1 cellular context compared by ENCODE assay signal in the genomic region with DNA sequence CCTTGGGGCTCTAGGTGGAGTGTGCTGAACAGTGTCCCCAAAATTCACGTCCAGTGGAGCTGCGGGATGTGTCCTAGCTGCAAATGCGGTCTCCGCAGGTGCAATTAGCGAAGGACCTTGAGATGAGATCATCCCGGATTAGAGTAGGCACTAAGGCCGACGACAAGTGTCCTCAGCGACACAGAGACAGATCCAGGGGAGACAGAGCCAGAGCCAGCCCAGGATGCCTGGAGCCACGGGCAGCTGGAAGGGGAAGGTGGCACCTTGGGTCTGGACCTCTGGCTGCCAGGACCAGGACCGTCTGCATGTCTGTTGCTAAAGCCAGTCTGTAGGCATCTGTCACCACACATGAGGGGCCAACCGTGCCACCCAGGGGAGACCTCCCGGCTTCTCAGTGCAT.
TF ChIP-seq lines count a peak whose summit lies in the region.

No MANE protein-coding gene starts in this region.

TF ChIP-seq in GM12878, 131 proteins besides CTCF, POLR2A, EP300 and RAD21:
- TF ChIP-seq FOS (IDR thresholded peaks at IDR 0.05; ENCODE audit: borderline replicate concordance, extremely low read depth, insufficient read length) (no peak), ZNF24 (IDR thresholded peaks at IDR 0.05) (no peak), RFX5 (IDR thresholded peaks at IDR 0.05; ENCODE audit: low read depth, low read length) (no peak), HDGF (IDR thresholded peaks at IDR 0.05) (no peak), ZZZ3 (IDR thresholded peaks at IDR 0.05; ENCODE audit: control insufficient read depth, insufficient read length, low read depth) (no peak), MXI1 (IDR thresholded peaks at IDR 0.05; ENCODE audit: low read depth, low read length) (no peak), TBL1XR1 (IDR thresholded peaks at IDR 0.05; ENCODE audit: low read depth, low read length) (no peak), KDM1A (IDR thresholded peaks at IDR 0.05; ENCODE audit: borderline replicate concordance) (no peak), TARDBP (IDR thresholded peaks at IDR 0.05; ENCODE audit: borderline replicate concordance) (no peak), ASH2L (IDR thresholded peaks at IDR 0.05; ENCODE audit: borderline replicate concordance, low read depth) (no peak), POLR2AphosphoS5 (IDR thresholded peaks at IDR 0.05; ENCODE audit: low read length) (no peak), STAT3 (IDR thresholded peaks at IDR 0.05; ENCODE audit: low read depth, low read length) (no peak), GATAD2B (conservative IDR thresholded peaks at IDR 0.05; ENCODE audit: low read depth) (no peak)
- TF ChIP-seq, protein P1, sequence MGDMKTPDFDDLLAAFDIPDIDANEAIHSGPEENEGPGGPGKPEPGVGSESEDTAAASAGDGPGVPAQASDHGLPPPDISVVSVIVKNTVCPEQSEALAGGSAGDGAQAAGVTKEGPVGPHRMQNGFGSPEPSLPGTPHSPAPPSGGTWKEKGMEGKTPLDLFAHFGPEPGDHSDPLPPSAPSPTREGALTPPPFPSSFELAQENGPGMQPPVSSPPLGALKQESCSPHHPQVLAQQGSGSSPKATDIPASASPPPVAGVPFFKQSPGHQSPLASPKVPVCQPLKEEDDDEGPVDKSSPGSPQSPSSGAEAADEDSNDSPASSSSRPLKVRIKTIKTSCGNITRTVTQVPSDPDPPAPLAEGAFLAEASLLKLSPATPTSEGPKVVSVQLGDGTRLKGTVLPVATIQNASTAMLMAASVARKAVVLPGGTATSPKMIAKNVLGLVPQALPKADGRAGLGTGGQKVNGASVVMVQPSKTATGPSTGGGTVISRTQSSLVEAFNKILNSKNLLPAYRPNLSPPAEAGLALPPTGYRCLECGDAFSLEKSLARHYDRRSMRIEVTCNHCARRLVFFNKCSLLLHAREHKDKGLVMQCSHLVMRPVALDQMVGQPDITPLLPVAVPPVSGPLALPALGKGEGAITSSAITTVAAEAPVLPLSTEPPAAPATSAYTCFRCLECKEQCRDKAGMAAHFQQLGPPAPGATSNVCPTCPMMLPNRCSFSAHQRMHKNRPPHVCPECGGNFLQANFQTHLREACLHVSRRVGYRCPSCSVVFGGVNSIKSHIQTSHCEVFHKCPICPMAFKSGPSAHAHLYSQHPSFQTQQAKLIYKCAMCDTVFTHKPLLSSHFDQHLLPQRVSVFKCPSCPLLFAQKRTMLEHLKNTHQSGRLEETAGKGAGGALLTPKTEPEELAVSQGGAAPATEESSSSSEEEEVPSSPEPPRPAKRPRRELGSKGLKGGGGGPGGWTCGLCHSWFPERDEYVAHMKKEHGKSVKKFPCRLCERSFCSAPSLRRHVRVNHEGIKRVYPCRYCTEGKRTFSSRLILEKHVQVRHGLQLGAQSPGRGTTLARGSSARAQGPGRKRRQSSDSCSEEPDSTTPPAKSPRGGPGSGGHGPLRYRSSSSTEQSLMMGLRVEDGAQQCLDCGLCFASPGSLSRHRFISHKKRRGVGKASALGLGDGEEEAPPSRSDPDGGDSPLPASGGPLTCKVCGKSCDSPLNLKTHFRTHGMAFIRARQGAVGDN (IDR thresholded peaks at IDR 0.05) = no peak
- TF ChIP-seq, protein P2, sequence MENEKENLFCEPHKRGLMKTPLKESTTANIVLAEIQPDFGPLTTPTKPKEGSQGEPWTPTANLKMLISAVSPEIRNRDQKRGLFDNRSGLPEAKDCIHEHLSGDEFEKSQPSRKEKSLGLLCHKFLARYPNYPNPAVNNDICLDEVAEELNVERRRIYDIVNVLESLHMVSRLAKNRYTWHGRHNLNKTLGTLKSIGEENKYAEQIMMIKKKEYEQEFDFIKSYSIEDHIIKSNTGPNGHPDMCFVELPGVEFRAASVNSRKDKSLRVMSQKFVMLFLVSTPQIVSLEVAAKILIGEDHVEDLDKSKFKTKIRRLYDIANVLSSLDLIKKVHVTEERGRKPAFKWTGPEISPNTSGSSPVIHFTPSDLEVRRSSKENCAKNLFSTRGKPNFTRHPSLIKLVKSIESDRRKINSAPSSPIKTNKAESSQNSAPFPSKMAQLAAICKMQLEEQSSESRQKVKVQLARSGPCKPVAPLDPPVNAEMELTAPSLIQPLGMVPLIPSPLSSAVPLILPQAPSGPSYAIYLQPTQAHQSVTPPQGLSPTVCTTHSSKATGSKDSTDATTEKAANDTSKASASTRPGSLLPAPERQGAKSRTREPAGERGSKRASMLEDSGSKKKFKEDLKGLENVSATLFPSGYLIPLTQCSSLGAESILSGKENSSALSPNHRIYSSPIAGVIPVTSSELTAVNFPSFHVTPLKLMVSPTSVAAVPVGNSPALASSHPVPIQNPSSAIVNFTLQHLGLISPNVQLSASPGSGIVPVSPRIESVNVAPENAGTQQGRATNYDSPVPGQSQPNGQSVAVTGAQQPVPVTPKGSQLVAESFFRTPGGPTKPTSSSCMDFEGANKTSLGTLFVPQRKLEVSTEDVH (IDR thresholded peaks at IDR 0.05; ENCODE audit: low read depth, partially characterized antibody) = no peak
- TF ChIP-seq, protein P3, sequence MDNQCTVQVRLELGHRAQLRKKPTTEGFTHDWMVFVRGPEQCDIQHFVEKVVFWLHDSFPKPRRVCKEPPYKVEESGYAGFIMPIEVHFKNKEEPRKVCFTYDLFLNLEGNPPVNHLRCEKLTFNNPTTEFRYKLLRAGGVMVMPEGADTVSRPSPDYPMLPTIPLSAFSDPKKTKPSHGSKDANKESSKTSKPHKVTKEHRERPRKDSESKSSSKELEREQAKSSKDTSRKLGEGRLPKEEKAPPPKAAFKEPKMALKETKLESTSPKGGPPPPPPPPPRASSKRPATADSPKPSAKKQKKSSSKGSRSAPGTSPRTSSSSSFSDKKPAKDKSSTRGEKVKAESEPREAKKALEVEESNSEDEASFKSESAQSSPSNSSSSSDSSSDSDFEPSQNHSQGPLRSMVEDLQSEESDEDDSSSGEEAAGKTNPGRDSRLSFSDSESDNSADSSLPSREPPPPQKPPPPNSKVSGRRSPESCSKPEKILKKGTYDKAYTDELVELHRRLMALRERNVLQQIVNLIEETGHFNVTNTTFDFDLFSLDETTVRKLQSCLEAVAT (IDR thresholded peaks at IDR 0.05) = no peak
- TF ChIP-seq, protein P4, sequence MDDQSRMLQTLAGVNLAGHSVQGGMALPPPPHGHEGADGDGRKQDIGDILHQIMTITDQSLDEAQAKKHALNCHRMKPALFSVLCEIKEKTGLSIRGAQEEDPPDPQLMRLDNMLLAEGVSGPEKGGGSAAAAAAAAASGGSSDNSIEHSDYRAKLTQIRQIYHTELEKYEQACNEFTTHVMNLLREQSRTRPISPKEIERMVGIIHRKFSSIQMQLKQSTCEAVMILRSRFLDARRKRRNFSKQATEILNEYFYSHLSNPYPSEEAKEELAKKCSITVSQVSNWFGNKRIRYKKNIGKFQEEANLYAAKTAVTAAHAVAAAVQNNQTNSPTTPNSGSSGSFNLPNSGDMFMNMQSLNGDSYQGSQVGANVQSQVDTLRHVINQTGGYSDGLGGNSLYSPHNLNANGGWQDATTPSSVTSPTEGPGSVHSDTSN (IDR thresholded peaks at IDR 0.05; ENCODE audit: insufficient replicate concordance, low read depth, low read length) = no peak
